1 cellular context compared by ENCODE assay signal in genomic region chr2:135960598-135961551, GRCh38.
TF ChIP-seq lines count a peak whose summit lies in the region.

No MANE protein-coding gene starts in this region.

TF ChIP-seq in HepG2, 621 proteins besides CTCF, POLR2A, EP300 and RAD21:
- TF ChIP-seq HNRNPL (IDR thresholded peaks at IDR 0.05; ENCODE audit: low read depth, low read length) (no peak), ZFP36L2 (CRISPR knock-in tag; IDR thresholded peaks at IDR 0.05) (no peak), AKNA (CRISPR knock-in tag; IDR thresholded peaks at IDR 0.05; ENCODE audit: borderline replicate concordance) (no peak), ZNF460 (CRISPR knock-in tag; IDR thresholded peaks at IDR 0.05; ENCODE audit: borderline replicate concordance) (no peak), POGZ (CRISPR knock-in tag; IDR thresholded peaks at IDR 0.05) (no peak), ZNF503 (CRISPR knock-in tag; IDR thresholded peaks at IDR 0.05) (no peak), ZNF629 (CRISPR knock-in tag; conservative IDR thresholded peaks at IDR 0.05) (no peak), ZFAT (CRISPR knock-in tag; conservative IDR thresholded peaks at IDR 0.05) (no peak), PPARG (CRISPR knock-in tag; conservative IDR thresholded peaks at IDR 0.05) (no peak)
